30 cellular contexts compared by ENCODE assay signal in genomic region chr16:51719376-51719775, GRCh38.
"Had no signal": no experiment of that assay in that cellular context is flagged by ENCODE, and none has a peak within 500 bp of the region (broad histone marks: within the 10 kb centered on the region; RNA-seq: fewer than 3 reads in every experiment).

No MANE protein-coding gene starts in this region.

- H3K27me3 Mint-ChIP-seq: activated CD4-positive, alpha-beta memory T cell treated with anti-CD3 and anti-CD28 coated beads for 36 hours; activated CD4-positive, alpha-beta T cell treated with anti-CD3 and anti-CD28 coated beads for 36 hours had no signal

- H3K4me2 ChIP-seq: KMS-11 had no signal

- H3K9me3 ChIP-seq: adrenal gland, body of pancreas, Peyer's patch had no signal

- FAIRE-seq: astrocyte, TTC549 had no signal

- H3K36me3 Mint-ChIP-seq: activated CD4-positive, alpha-beta memory T cell treated with anti-CD3 and anti-CD28 coated beads for 36 hours; activated naive CD4-positive, alpha-beta T cell treated with anti-CD3 and anti-CD28 coated beads, Interleukin-2, amount 50 U/mL, for 72 hours had no signal

- H3K4me1 Mint-ChIP-seq: activated CD4-positive, alpha-beta T cell treated with anti-CD3 and anti-CD28 coated beads for 36 hours had no signal

- DNase-seq: activated CD4-positive, alpha-beta memory T cell treated with anti-CD3 and anti-CD28 coated beads for 36 hours; activated CD4-positive, alpha-beta T cell treated with anti-CD3 and anti-CD28 coated beads for 36 hours; activated CD4-positive, alpha-beta T cell treated with anti-CD3 and anti-CD28 coated beads, Interleukin-2, amount 50 U/mL, for 1 hour; activated CD8-positive, alpha-beta memory T cell treated with anti-CD3 and anti-CD28 coated beads, Interleukin-2, amount 50 U/mL, for 4 hours; activated gamma-delta T cell treated with Interleukin-2 at 50 U/mL for 16 hours; activated naive CD4-positive, alpha-beta T cell treated with anti-CD3 and anti-CD28 coated beads for 36 hours; activated T-cell treated with anti-CD3 and anti-CD28 coated beads for 4 hours; activated T-cell treated with anti-CD3 and anti-CD28 coated beads, Interleukin-2, amount 50 U/mL, for 4 hours; adrenal gland; body of pancreas; NCI-H1105; NCI-H1417 treated with DMSO at 0.1 percent for 48 hours; NCI-H187 treated with DMSO at 0.1 percent for 48 hours; NCI-H2081; NCI-H226; NCI-H446 treated with DMSO at 0.1 percent for 48 hours; NCI-H524; NCI-H69; NK-92 treated with Interleukin-12 subunit alpha and Interleukin-12 subunit beta, amount 100 ng/mL, for 24 hours; PC-3; Peyer's patch; SIG-M5; SW 1271 had no signal

- H3K4me1 ChIP-seq: adrenal gland, body of pancreas, breast epithelium, Peyer's patch had no signal

- H3K27ac ChIP-seq: adrenal gland, body of pancreas, breast epithelium, KMS-11, Peyer's patch, RWPE1 had no signal

- H3K4me3 ChIP-seq: adrenal gland, body of pancreas, breast epithelium, Peyer's patch had no signal

- H3K36me3 ChIP-seq: adrenal gland, breast epithelium, Peyer's patch had no signal

- H3K27me3 ChIP-seq: adrenal gland, body of pancreas, breast epithelium, Peyer's patch had no signal

- H3K27ac Mint-ChIP-seq: activated CD4-positive, alpha-beta memory T cell treated with anti-CD3 and anti-CD28 coated beads for 36 hours; activated CD4-positive, alpha-beta T cell treated with anti-CD3 and anti-CD28 coated beads for 36 hours; activated naive CD4-positive, alpha-beta T cell treated with anti-CD3 and anti-CD28 coated beads for 36 hours; activated naive CD4-positive, alpha-beta T cell treated with anti-CD3 and anti-CD28 coated beads, Interleukin-2, amount 50 U/mL, for 72 hours; activated T-helper 1 cell treated with anti-CD3 and anti-CD28 coated beads, Interleukin-12 subunit alpha, Interleukin-12 subunit beta, Interleukin-2, Interleukin-4 antibody, amounts not matched to agents 30 ng/mL and 10 ng/mL and 1 ng/mL, durations not matched to agents 14 hours and 24 hours and 36 hours had no signal

- H3K9me3 Mint-ChIP-seq: activated naive CD4-positive, alpha-beta T cell treated with anti-CD3 and anti-CD28 coated beads for 36 hours had no signal

- H3K9ac ChIP-seq: KMS-11 had no signal

- H3K4me3 Mint-ChIP-seq: activated CD4-positive, alpha-beta memory T cell treated with anti-CD3 and anti-CD28 coated beads for 36 hours; activated CD4-positive, alpha-beta T cell treated with anti-CD3 and anti-CD28 coated beads for 36 hours; activated naive CD4-positive, alpha-beta T cell treated with anti-CD3 and anti-CD28 coated beads for 36 hours; activated T-cell treated with anti-CD3 and anti-CD28 coated beads, Interleukin-2, amount 50 U/mL, for 4 hours; activated T-helper 1 cell treated with anti-CD3 and anti-CD28 coated beads, Interleukin-12 subunit alpha, Interleukin-12 subunit beta, Interleukin-2, Interleukin-4 antibody, amounts not matched to agents 30 ng/mL and 10 ng/mL and 1 ng/mL, durations not matched to agents 14 hours and 24 hours and 36 hours had no signal
